In the genomic region with DNA sequence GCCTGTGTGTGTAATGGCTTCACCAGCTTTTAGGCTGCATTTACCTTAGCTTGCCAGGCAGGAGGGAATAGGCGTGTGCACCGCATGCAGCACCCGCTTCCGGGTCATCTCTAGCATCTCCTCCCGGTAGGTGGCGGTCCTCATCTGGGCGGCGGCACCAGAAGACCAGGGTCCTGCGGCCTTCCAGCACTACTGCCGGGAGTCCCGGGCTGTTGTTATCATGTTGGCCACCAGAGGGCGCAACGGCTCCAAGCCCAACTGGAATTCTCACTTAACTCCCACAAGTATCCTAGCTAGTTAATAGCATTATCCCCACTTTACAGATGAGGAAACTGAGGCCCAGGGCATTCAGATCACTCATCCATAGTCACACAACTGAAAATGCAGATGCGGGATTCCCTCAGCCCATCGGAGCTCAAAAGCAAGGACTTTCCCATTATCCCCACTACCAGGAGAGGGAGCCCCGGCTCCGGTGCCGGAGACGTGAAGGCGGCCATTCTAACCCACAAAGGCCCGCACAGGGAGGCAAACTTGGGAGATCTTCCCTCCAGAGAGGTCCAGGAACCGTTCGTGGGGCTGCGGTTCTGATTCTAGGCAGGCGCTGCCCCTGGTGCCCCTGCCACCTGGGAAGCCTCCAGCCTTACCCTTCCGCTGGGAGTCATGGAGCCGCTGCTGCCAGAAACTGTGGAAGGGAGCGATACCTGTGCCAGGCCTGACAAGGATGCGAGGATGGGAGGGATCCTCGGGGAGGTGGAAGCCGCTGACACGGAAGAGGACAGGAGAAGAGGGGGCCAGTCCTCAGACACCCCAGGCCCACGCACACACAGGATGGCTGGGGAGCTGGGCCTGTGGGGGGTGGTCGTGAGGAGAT, we compare ENCODE assay signal across 8 cellular contexts. TPM values are rescaled to one million over a fixed set of nuclear protein-coding genes. Genes with fewer than 3 reads are reported as not detected.
DNase-seq lines count a peak whose midpoint lies in the region; ATAC-seq and TF ChIP-seq lines count a peak whose summit lies in the region.

No MANE protein-coding gene starts in this region.

- H3K27ac Mint-ChIP-seq in CD4-positive, alpha-beta T cell = no peak overlapping the region

- TF ChIP-seq EP300 in Ishikawa (IDR thresholded peaks at IDR 0.05; ENCODE audit: borderline replicate concordance) = no peak

- no peaks in the 10 kb centered on the region for H3K36me3 ChIP-seq in tibial artery

- no peak overlapping the region for H3K4me3 Mint-ChIP-seq in CD4-positive, alpha-beta T cell

- H3K4me1 Mint-ChIP-seq in CD4-positive, alpha-beta T cell (ENCODE audit: low read depth) = peaks cover 9% of the 10 kb centered on the region

- DNase-seq in CD4-positive, alpha-beta T cell = peak; percentile 40 to 73 (median 54)
- DNase-seq in GM20000 (ENCODE audit: low spot score) (peak; percentile 82), RPMI7951 (ENCODE audit: low read depth) (peak; percentile 56), activated T-helper 1 cell treated with Interleukin-2 at 50 U/mL for 16 hours (ENCODE audit: low read depth) (peak; percentile 36), fibroblast of the conjunctiva (ENCODE audit: low read depth) (peak; percentile 24), occipital lobe (lab: John Stamatoyannopoulos, UW) (peak; percentile 21), tibial artery (peak in 1 of 2 donors; percentile 50)

- no peaks in the 10 kb centered on the region for H3K9me3 Mint-ChIP-seq in CD4-positive, alpha-beta T cell

- peak; percentile 61 for TF ChIP-seq RAD21 in Ishikawa (IDR thresholded peaks at IDR 0.05; ENCODE audit: low read depth)

- H3K27ac ChIP-seq in CD4-positive, alpha-beta T cell (ENCODE audit: low read depth, low read length) = no peak overlapping the region
- H3K27ac ChIP-seq in tibial artery = no peak overlapping the region

- intact Hi-C loops in CD4-positive, alpha-beta T cell (cut with DNase I, micrococcal nuclease) = loop anchor here (5.0 to 10.0 kb wide), 4 partner anchors 100 to 418 kb away; no protein-coding TSS in a partner anchor
- intact Hi-C loops in tibial artery (cut with DNase I; ENCODE audit: low total_unique reads) = loop anchor here (5.0 kb wide), 1 partner anchor 53 kb away; no protein-coding TSS in a partner anchor

- CTCF ChIA-PET in CD4-positive, alpha-beta T cell (lab: Charles Lee) = interaction anchor here (0.7 to 1.5 kb wide), 4 partner anchors 8 to 55 kb away, joined by 3 to 5 read pairs (median 4); a partner anchor contains a TSS

- H3K36me3 Mint-ChIP-seq in CD4-positive, alpha-beta T cell (ENCODE audit: low read depth) = no peaks in the 10 kb centered on the region

- H3K4me3 ChIP-seq in tibial artery = no peak overlapping the region

- peak; percentile 97 for TF ChIP-seq CTCF in CD4-positive, alpha-beta T cell (IDR thresholded peaks at IDR 0.05)
- TF ChIP-seq CTCF in GM20000 (IDR thresholded peaks at IDR 0.05; ENCODE audit: extremely low read depth, missing control alignments) (peak; percentile 80), tibial artery (IDR thresholded peaks at IDR 0.05) (peak; percentile 77 to 81)

- H3K4me1 ChIP-seq in tibial artery = no peaks in the 10 kb centered on the region

- POLR2A ChIA-PET in CD4-positive, alpha-beta T cell (lab: Charles Lee) = interaction anchor here (0.8 kb wide), 1 partner anchor 419 kb away, joined by 3 read pairs; no protein-coding TSS in a partner anchor

- peak; percentile 69 for ATAC-seq in CD4-positive, alpha-beta T cell (ENCODE audit: poor library complexity)

- peaks cover 5% of the 10 kb centered on the region for H3K27me3 Mint-ChIP-seq in CD4-positive, alpha-beta T cell

- H3K27me3 ChIP-seq in CD4-positive, alpha-beta T cell (ENCODE audit: control insufficient read depth, insufficient read depth, low read length) = no peaks in the 10 kb centered on the region
- H3K27me3 ChIP-seq in tibial artery = peaks cover 0 to 8% of the 10 kb centered on the region in 2 donors

- H3K9me3 ChIP-seq in CD4-positive, alpha-beta T cell (ENCODE audit: control insufficient read depth, low read length) = no peaks in the 10 kb centered on the region
- no peaks in the 10 kb centered on the region for H3K9me3 ChIP-seq in tibial artery

TF ChIP-seq in Ishikawa, 13 proteins besides CTCF, POLR2A, EP300 and RAD21:
- TF ChIP-seq, protein P1, sequence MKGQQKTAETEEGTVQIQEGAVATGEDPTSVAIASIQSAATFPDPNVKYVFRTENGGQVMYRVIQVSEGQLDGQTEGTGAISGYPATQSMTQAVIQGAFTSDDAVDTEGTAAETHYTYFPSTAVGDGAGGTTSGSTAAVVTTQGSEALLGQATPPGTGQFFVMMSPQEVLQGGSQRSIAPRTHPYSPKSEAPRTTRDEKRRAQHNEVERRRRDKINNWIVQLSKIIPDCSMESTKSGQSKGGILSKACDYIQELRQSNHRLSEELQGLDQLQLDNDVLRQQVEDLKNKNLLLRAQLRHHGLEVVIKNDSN (IDR thresholded peaks at IDR 0.05) = no peak
- TF ChIP-seq TEAD4 (IDR thresholded peaks at IDR 0.05) (no peak), TAF1 (IDR thresholded peaks at IDR 0.05; ENCODE audit: low read depth) (no peak), FOXM1 (IDR thresholded peaks at IDR 0.05; ENCODE audit: borderline replicate concordance, low read depth) (no peak), ZBTB7A (IDR thresholded peaks at IDR 0.05; ENCODE audit: low read depth) (no peak), TCF12 (IDR thresholded peaks at IDR 0.05; ENCODE audit: low read depth) (no peak), EGR1 (IDR thresholded peaks at IDR 0.05) (no peak), YY1 (IDR thresholded peaks at IDR 0.05; ENCODE audit: low read depth) (no peak), CREB1 (IDR thresholded peaks at IDR 0.05; ENCODE audit: low read depth) (no peak), CEBPB (IDR thresholded peaks at IDR 0.05) (no peak), NFIC (IDR thresholded peaks at IDR 0.05) (no peak)
- TF ChIP-seq, protein P2, sequence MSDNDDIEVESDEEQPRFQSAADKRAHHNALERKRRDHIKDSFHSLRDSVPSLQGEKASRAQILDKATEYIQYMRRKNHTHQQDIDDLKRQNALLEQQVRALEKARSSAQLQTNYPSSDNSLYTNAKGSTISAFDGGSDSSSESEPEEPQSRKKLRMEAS (IDR thresholded peaks at IDR 0.05) = no peak
- TF ChIP-seq, protein P3, sequence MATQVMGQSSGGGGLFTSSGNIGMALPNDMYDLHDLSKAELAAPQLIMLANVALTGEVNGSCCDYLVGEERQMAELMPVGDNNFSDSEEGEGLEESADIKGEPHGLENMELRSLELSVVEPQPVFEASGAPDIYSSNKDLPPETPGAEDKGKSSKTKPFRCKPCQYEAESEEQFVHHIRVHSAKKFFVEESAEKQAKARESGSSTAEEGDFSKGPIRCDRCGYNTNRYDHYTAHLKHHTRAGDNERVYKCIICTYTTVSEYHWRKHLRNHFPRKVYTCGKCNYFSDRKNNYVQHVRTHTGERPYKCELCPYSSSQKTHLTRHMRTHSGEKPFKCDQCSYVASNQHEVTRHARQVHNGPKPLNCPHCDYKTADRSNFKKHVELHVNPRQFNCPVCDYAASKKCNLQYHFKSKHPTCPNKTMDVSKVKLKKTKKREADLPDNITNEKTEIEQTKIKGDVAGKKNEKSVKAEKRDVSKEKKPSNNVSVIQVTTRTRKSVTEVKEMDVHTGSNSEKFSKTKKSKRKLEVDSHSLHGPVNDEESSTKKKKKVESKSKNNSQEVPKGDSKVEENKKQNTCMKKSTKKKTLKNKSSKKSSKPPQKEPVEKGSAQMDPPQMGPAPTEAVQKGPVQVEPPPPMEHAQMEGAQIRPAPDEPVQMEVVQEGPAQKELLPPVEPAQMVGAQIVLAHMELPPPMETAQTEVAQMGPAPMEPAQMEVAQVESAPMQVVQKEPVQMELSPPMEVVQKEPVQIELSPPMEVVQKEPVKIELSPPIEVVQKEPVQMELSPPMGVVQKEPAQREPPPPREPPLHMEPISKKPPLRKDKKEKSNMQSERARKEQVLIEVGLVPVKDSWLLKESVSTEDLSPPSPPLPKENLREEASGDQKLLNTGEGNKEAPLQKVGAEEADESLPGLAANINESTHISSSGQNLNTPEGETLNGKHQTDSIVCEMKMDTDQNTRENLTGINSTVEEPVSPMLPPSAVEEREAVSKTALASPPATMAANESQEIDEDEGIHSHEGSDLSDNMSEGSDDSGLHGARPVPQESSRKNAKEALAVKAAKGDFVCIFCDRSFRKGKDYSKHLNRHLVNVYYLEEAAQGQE (IDR thresholded peaks at IDR 0.05; ENCODE audit: low read depth) = no peak

RNA-seq across cellular contexts. Expression of a gene that starts 23.9 kb away (rescaled TPM):
- total RNA-seq in CD4-positive, alpha-beta T cell = 10 to 100 TPM; 38.3 to 39.8 TPM
- 6.4 and 7.1 TPM in 2 replicates for total RNA-seq in RPMI7951 (2014; rRNA removed; shearing (Covaris generic))
- total RNA-seq in occipital lobe = 1.9 TPM
